Comparison of ENCODE assay signal across 9 cellular contexts in genomic region chr1:111334169-111334568, GRCh38. TPM values are rescaled to one million over a fixed set of nuclear protein-coding genes. Genes with fewer than 3 reads are reported as not detected.
DNase-seq lines count a peak whose midpoint lies in the region; ATAC-seq and TF ChIP-seq lines count a peak whose summit lies in the region.
"Had no signal": no experiment of that assay in that cellular context is flagged by ENCODE, and none has a peak within 500 bp of the region (broad histone marks: within the 10 kb centered on the region; RNA-seq: fewer than 3 reads in every experiment).

No MANE protein-coding gene starts in this region.

- intact Hi-C loops in right lobe of liver (cut with DNase I) (no loop called here), thyroid gland (cut with DNase I) (loop anchor here (5.0 kb wide), 1 partner anchor 112 kb away; no protein-coding TSS in a partner anchor)

- peak; percentile 72 for TF ChIP-seq CTCF in brain microvascular endothelial cell (IDR thresholded peaks at IDR 0.05; ENCODE audit: low read depth, low read length, missing control alignments)
- peak; percentile 50 to 67 (median 54) for TF ChIP-seq CTCF in right lobe of liver (IDR thresholded peaks at IDR 0.05)
- TF ChIP-seq CTCF in thyroid gland (IDR thresholded peaks at IDR 0.05) = peak; percentile 33 to 92 (median 82)

- peak; percentile 71 to 86 (median 79) for ATAC-seq in right lobe of liver
- no peak for ATAC-seq in GM21529 (IDR thresholded peaks at IDR 0.05; ENCODE audit: unreplicated experiment)

- H3K4me3 ChIP-seq in brain microvascular endothelial cell (ENCODE audit: low read depth, low read length) (no peak overlapping the region), right lobe of liver (no peak overlapping the region), thyroid gland (replicated peaks in 1 of 3) (no peak overlapping the region)

- WGBS in right lobe of liver (ENCODE audit: insufficient coverage, low coverage, low lambda C conversion rate, missing lambda C conversion rate) = 3% methylated on average over 2 of the region's 2 CpGs
- 46 to 54% methylated on average over 2 of the region's 2 CpGs for WGBS in thyroid gland, 2 donors

- TF ChIP-seq POLR2A in right lobe of liver (IDR thresholded peaks at IDR 0.05) (no peak), thyroid gland (IDR thresholded peaks at IDR 0.05) (no peak)

- peak; percentile 53 for DNase-seq in COR-L47 (lab: John Stamatoyannopoulos, UW)
- peak; percentile 34 for DNase-seq in HT1080 (ENCODE audit: low read depth)
- peak; percentile 35 for DNase-seq in SKM-1 treated with dmso at 0.1 percent for 144 hours (lab: John Stamatoyannopoulos, UW; ENCODE audit: unreplicated experiment)
- DNase-seq in brain microvascular endothelial cell = peak; percentile 34
- DNase-seq in right lobe of liver = peak in 1 of 3 donors; percentile 51
- DNase-seq in thyroid gland = peak; percentile 59 to 66
- DNase-seq in G401 (ENCODE audit: low spot score) = no peak

- in situ Hi-C loops in brain microvascular endothelial cell (cut with HindIII; ENCODE audit: low pct_ligation_motif_present, low sequenced_read_pairs) (no loop called here), G401 (cut with HindIII; ENCODE audit: low sequenced_read_pairs) (no loop called here)

- no peaks in the 10 kb centered on the region for H3K9me3 ChIP-seq in right lobe of liver
- no peaks in the 10 kb centered on the region for H3K9me3 ChIP-seq in thyroid gland
- H3K9me3 ChIP-seq: neutrophil had no signal

- H3K4me1 ChIP-seq in right lobe of liver = no peaks in the 10 kb centered on the region
- H3K4me1 ChIP-seq in thyroid gland = no peaks in the 10 kb centered on the region

- H3K36me3 ChIP-seq in brain microvascular endothelial cell (replicated peaks) = no peaks in the 10 kb centered on the region
- no peaks in the 10 kb centered on the region for H3K36me3 ChIP-seq in right lobe of liver
- H3K36me3 ChIP-seq in thyroid gland = no peaks in the 10 kb centered on the region
- H3K36me3 ChIP-seq: neutrophil had no signal

- no peak overlapping the region for H3K27ac ChIP-seq in brain microvascular endothelial cell
- H3K27ac ChIP-seq in right lobe of liver = no peak overlapping the region
- H3K27ac ChIP-seq in thyroid gland = no peak overlapping the region
- H3K27ac ChIP-seq: neutrophil had no signal

- no peaks in the 10 kb centered on the region for H3K27me3 ChIP-seq in brain microvascular endothelial cell (replicated peaks)
- H3K27me3 ChIP-seq in right lobe of liver = no peaks in the 10 kb centered on the region
- no peaks in the 10 kb centered on the region for H3K27me3 ChIP-seq in thyroid gland
- H3K27me3 ChIP-seq: neutrophil had no signal

RNA-seq across cellular contexts. Expression of gene CHIA, which starts 43.5 kb away (rescaled TPM):
- total RNA-seq in HT1080 (2014; rRNA removed; shearing (Covaris generic)) = not detected in 2 replicates
- polyA plus RNA-seq in HT1080 (2015; cell fraction: cytosol; rRNA removed) = not detected in 2 replicates
- polyA plus RNA-seq in HT1080 (2015; cell fraction: nucleus; rRNA removed) = not detected in 2 replicates
- total RNA-seq in right lobe of liver (not detected), thyroid gland (not detected)
- not detected in 2 replicates for total RNA-seq in G401 (2014; rRNA removed; shearing (Covaris generic))
